In genomic region chr9:98002808-98003207, GRCh38 we compare ENCODE assay signal across 22 cellular contexts. TPM values are rescaled to one million over a fixed set of nuclear protein-coding genes. Genes with fewer than 3 reads are reported as not detected.
A peak's percentile ranks its signal among the peaks of the same experiment; 100 is the strongest.
DNase-seq lines count a peak whose midpoint lies in the region; TF ChIP-seq lines count a peak whose summit lies in the region.
"Had no signal": no experiment of that assay in that cellular context is flagged by ENCODE, and none has a peak within 500 bp of the region (broad histone marks: within the 10 kb centered on the region; RNA-seq: fewer than 3 reads in every experiment).

No MANE protein-coding gene starts in this region.

- H3K27ac ChIP-seq in PC-9 (0 out of 2 replicates have a peak overlapping the region, but pooled peaks have one; percentile 6), stomach (peak overlapping the region in 2 of 5 donors; percentile 13 to 36), OCI-LY7 (ENCODE audit: low read depth, low read length, poor library complexity, severe bottlenecking) (no peak overlapping the region)
- H3K27ac ChIP-seq: 22Rv1; BLaER1 treated with 17β-estradiol and CSF1 and Interleukin-3, amounts not matched to agents 10 nM and 100 nM; ovary had no signal

- H3K27me3 ChIP-seq in PC-9 (ENCODE audit: insufficient read depth, low read depth) (no peaks in the 10 kb centered on the region), stomach (no peaks in the 10 kb centered on the region), H7 (ENCODE audit: control insufficient read depth, insufficient read depth, low read length) (no peaks in the 10 kb centered on the region)
- H3K27me3 ChIP-seq: BLaER1 treated with 17β-estradiol and CSF1 and Interleukin-3, amounts not matched to agents 10 nM and 100 nM; ovary; suprapubic skin had no signal

- no peak for TF ChIP-seq CTCF in PC-9 (conservative IDR thresholded peaks at IDR 0.05)
- no peak for TF ChIP-seq CTCF in stomach (IDR thresholded peaks at IDR 0.05)
- TF ChIP-seq CTCF in OCI-LY7 (conservative IDR thresholded peaks at IDR 0.05; ENCODE audit: low read length): no peak

- H3K9me3 ChIP-seq in PC-9 (ENCODE audit: insufficient read depth, low read depth) (no peaks in the 10 kb centered on the region), stomach (no peaks in the 10 kb centered on the region), OCI-LY7 (ENCODE audit: low read length) (no peaks in the 10 kb centered on the region)
- H3K9me3 ChIP-seq: BLaER1 treated with 17β-estradiol and CSF1 and Interleukin-3, amounts not matched to agents 10 nM and 100 nM; mucosa of descending colon; ovary; suprapubic skin had no signal

- H3K36me3 ChIP-seq in PC-9 (ENCODE audit: low read depth): peaks cover 75% of the 10 kb centered on the region
- peaks cover 28 to 90% (median 80%) of the 10 kb centered on the region in 4 donors for H3K36me3 ChIP-seq in stomach
- peaks cover 98% of the 10 kb centered on the region for H3K36me3 ChIP-seq in OCI-LY7 (ENCODE audit: insufficient read depth, low read length)
- peaks cover 25% of the 10 kb centered on the region for H3K36me3 ChIP-seq in H7 (replicated peaks; ENCODE audit: control insufficient read depth, insufficient read depth, low read length)
- H3K36me3 ChIP-seq: ovary had no signal

- peak; percentile 57 for DNase-seq in DMS 273 (lab: John Stamatoyannopoulos, UW; ENCODE audit: unreplicated experiment)
- DNase-seq in DMS 273 treated with DMSO at 0.1 percent for 48 hours (lab: John Stamatoyannopoulos, UW): no peak
- no peak for DNase-seq in PC-9
- peak; percentile 30 for DNase-seq in fibroblast of peridontal ligament (ENCODE audit: extremely low read depth)
- peak; percentile 36 for DNase-seq in stomach
- no peak for DNase-seq in GOT3 (lab: John Stamatoyannopoulos, UW)
- DNase-seq in OCI-LY7 (ENCODE audit: low spot score): no peak
- DNase-seq in H7: no peak
- DNase-seq: activated CD4-positive, alpha-beta T cell treated with anti-CD3 and anti-CD28 coated beads for 36 hours; activated naive CD8-positive, alpha-beta T cell treated with anti-CD3 and anti-CD28 coated beads, Interleukin-2, amount 10 ng/mL, durations not matched to agents 7 days and 5 days; DMS79; effector CD8-positive, alpha-beta T cell; HCEC 1CT; KG1; kidney glomerular epithelial cell; mucosa of descending colon; NCI-H1048; NCI-H82; ovary had no signal

- BruUV-seq in PC-9 (replicated peaks; lab: Mats Ljungman, UMichigan) (no TSS peak), OCI-LY7 (replicated peaks; lab: Mats Ljungman, UMichigan) (no TSS peak)

- H3K4me3 ChIP-seq in PC-9 (no peak overlapping the region), stomach (no peak overlapping the region), OCI-LY7 (ENCODE audit: low read depth, low read length, poor library complexity, severe bottlenecking) (no peak overlapping the region), H7 (ENCODE audit: insufficient read depth, low read depth, low read length) (no peak overlapping the region)
- H3K4me3 ChIP-seq: BLaER1 treated with 17β-estradiol and CSF1 and Interleukin-3, amounts not matched to agents 10 nM and 100 nM; mucosa of descending colon; ovary; suprapubic skin had no signal

- CTCF ChIA-PET in PC-9 (lab: Charles Lee) (interaction anchor here (0.5 to 0.9 kb wide), 2 partner anchors 23 to 260 kb away, joined by 3 to 4 read pairs; no protein-coding TSS in a partner anchor), OCI-LY7 (lab: Charles Lee; ENCODE audit: unreplicated experiment) (no interaction called here)

- POLR2A ChIA-PET in PC-9 (lab: Charles Lee; ENCODE audit: unreplicated experiment): interaction anchor here (0.7 kb wide), 1 partner anchor 31 kb away, joined by 3 read pairs; no protein-coding TSS in a partner anchor
- POLR2A ChIA-PET in OCI-LY7 (lab: Charles Lee): interaction anchor here (1.1 kb wide), 1 partner anchor 11 kb away, joined by 4 read pairs; no protein-coding TSS in a partner anchor

- no peak for TF ChIP-seq POLR2A in stomach (IDR thresholded peaks at IDR 0.05)

- H3K9me2 ChIP-seq in PC-9 (ENCODE audit: insufficient read depth) (no peaks in the 10 kb centered on the region), OCI-LY7 (ENCODE audit: insufficient read depth, low read length) (no peaks in the 10 kb centered on the region)

- H3F3A ChIP-seq in PC-9 (ENCODE audit: insufficient read depth, low read depth): peaks cover 72% of the 10 kb centered on the region

- peaks cover 83% of the 10 kb centered on the region for H4K20me1 ChIP-seq in PC-9 (ENCODE audit: insufficient read depth)
- peaks cover 31% of the 10 kb centered on the region for H4K20me1 ChIP-seq in OCI-LY7 (ENCODE audit: insufficient read depth, low read length)

- H3K79me2 ChIP-seq in PC-9 (ENCODE audit: low read depth) (peaks cover 83% of the 10 kb centered on the region), OCI-LY7 (ENCODE audit: insufficient read depth, low read depth, low read length) (peaks cover 92% of the 10 kb centered on the region)

- intact Hi-C loops in PC-9 (cut with micrococcal nuclease; ENCODE audit: unreplicated experiment) (no loop called here), stomach (cut with DNase I; ENCODE audit: low total_unique reads) (no loop called here), OCI-LY7 (cut with micrococcal nuclease; ENCODE audit: unreplicated experiment) (no loop called here)

- no peaks in the 10 kb centered on the region for H3K4me1 ChIP-seq in PC-9 (replicated peaks; ENCODE audit: insufficient read depth)
- peaks cover 0 to 30% (median 15%) of the 10 kb centered on the region in 4 donors for H3K4me1 ChIP-seq in stomach
- H3K4me1 ChIP-seq in OCI-LY7 (ENCODE audit: insufficient read depth, low read length, poor library complexity, severe bottlenecking): no peaks in the 10 kb centered on the region

- WGBS in stomach, 5 donors: 21 to 37% (median 24%) methylated on average over 2 of the region's 2 CpGs

- H3K4me2 ChIP-seq in PC-9: no peak overlapping the region
- H3K4me2 ChIP-seq in OCI-LY7 (ENCODE audit: low read length): no peak overlapping the region
- H3K4me2 ChIP-seq: BLaER1 treated with 17β-estradiol and CSF1 and Interleukin-3, amounts not matched to agents 10 nM and 100 nM had no signal

- H2AFZ ChIP-seq in PC-9 (no peak overlapping the region), OCI-LY7 (ENCODE audit: low read length) (no peak overlapping the region)

- no peak for TF ChIP-seq EP300 in stomach (IDR thresholded peaks at IDR 0.05)

RNA-seq across cellular contexts. Expression of gene ANP32B, which starts 19.7 kb away (rescaled TPM):
- total RNA-seq in PC-9 (2021): 280 and 284 TPM in 2 replicates
- total RNA-seq in stomach: 100 to 1,000 TPM in 1 of 5 donors, 10 to 100 TPM in 3, 1 to 10 TPM in 1; 8.2 to 149 (median 35.3) TPM
- 100 to 1,000 TPM; 149 to 267 (median 169) TPM for polyA plus RNA-seq in stomach
- 32.1 and 52.7 TPM in 2 replicates for total RNA-seq in OCI-LY7 (2014; rRNA removed; shearing (Covaris generic))
- 389 and 454 TPM in 2 replicates for total RNA-seq in OCI-LY7 (2022)
- total RNA-seq in H7 (2014; rRNA removed; shearing (Covaris generic)): 6.7 and 10.6 TPM in 2 replicates

RNA-seq across cellular contexts. Expression of gene NANS, which starts 53.7 kb away (rescaled TPM):
- 74.6 and 84.9 TPM in 2 replicates for total RNA-seq in PC-9 (2021)
- total RNA-seq in stomach: 100 to 1,000 TPM in 1 of 5 donors, 10 to 100 TPM in 4; 12.1 to 261 (median 82.1) TPM
- 100 to 1,000 TPM in 2 of 3 donors, 10 to 100 TPM in 1; 95.3 to 143 (median 104) TPM for polyA plus RNA-seq in stomach
- 63.7 and 70.6 TPM in 2 replicates for total RNA-seq in OCI-LY7 (2014; rRNA removed; shearing (Covaris generic))
- 50.4 and 56.9 TPM in 2 replicates for total RNA-seq in OCI-LY7 (2022)
- 67.0 and 68.9 TPM in 2 replicates for total RNA-seq in H7 (2014; rRNA removed; shearing (Covaris generic))

Comparison
In these comparisons a context has a peak if more than half of its experiments do, and no peak if none do; other contexts are left out.
1. DNase-seq: peak in DMS 273 (single experiment), fibroblast of peridontal ligament (single experiment) and stomach (single experiment); none in DMS 273 treated with DMSO at 0.1 percent for 48 hours (single experiment), PC-9 (0 of 2), GOT3 (single experiment), OCI-LY7 (single experiment) and H7 (single experiment).